8 cellular contexts compared by ENCODE assay signal in genomic region chr7:18638594-18639452, GRCh38.
DNase-seq lines count a peak whose midpoint lies in the region; ATAC-seq and TF ChIP-seq lines count a peak whose summit lies in the region.

No MANE protein-coding gene starts in this region.

- peak overlapping the region; percentile 73 for H3K27ac ChIP-seq in CD4-positive, CD25-positive, alpha-beta regulatory T cell (ENCODE audit: insufficient read depth, low read length, poor library complexity, severe bottlenecking)

- H3K4me3 Mint-ChIP-seq in CD4-positive, CD25-positive, alpha-beta regulatory T cell, result peak overlapping the region in 1 of 4 donors; percentile 4

- H3K27me3 ChIP-seq in CD4-positive, CD25-positive, alpha-beta regulatory T cell (ENCODE audit: control insufficient read depth, insufficient read depth, low read length), result no peaks in the 10 kb centered on the region

- peaks cover 0 to 4% (median 0%) of the 10 kb centered on the region in 7 donors for H3K9me3 Mint-ChIP-seq in CD4-positive, CD25-positive, alpha-beta regulatory T cell

- peaks cover 0 to 19% (median 11%) of the 10 kb centered on the region in 4 donors for H3K4me1 Mint-ChIP-seq in CD4-positive, CD25-positive, alpha-beta regulatory T cell

- ATAC-seq in CD4-positive, CD25-positive, alpha-beta regulatory T cell (ENCODE audit: low read depth in 2 of 2), result peak; percentile 65 to 73
- peak; percentile 62 for ATAC-seq in omental fat pad (ENCODE audit: low FRiP score)
- no peak for ATAC-seq in HG02840 (IDR thresholded peaks at IDR 0.05; ENCODE audit: low FRiP score, unreplicated experiment)
- ATAC-seq in GM21717 (IDR thresholded peaks at IDR 0.05; ENCODE audit: unreplicated experiment), result no peak
- ATAC-seq in GM19351 (IDR thresholded peaks at IDR 0.05; ENCODE audit: unreplicated experiment), result no peak

- H3K4me3 ChIP-seq in CD4-positive, CD25-positive, alpha-beta regulatory T cell (ENCODE audit: low read depth, low read length), result no peak overlapping the region
- no peak overlapping the region for H3K4me3 ChIP-seq in choroid plexus epithelial cell (ENCODE audit: low read depth, low read length)

- H3K27me3 Mint-ChIP-seq in CD4-positive, CD25-positive, alpha-beta regulatory T cell, result no peaks in the 10 kb centered on the region

- H3K27ac Mint-ChIP-seq in CD4-positive, CD25-positive, alpha-beta regulatory T cell, result peak overlapping the region; percentile 5 to 90 (median 87)

- TF ChIP-seq CTCF in choroid plexus epithelial cell (conservative IDR thresholded peaks at IDR 0.05; ENCODE audit: low read depth, low read length) (no peak), omental fat pad (IDR thresholded peaks at IDR 0.05) (no peak)

- peak in 2 of 3 donors; percentile 13 to 81 for DNase-seq in CD4-positive, CD25-positive, alpha-beta regulatory T cell
- DNase-seq in NCI-H446 treated with DMSO at 0.1 percent for 48 hours (lab: John Stamatoyannopoulos, UW) (peak; percentile 67), choroid plexus epithelial cell (ENCODE audit: low read depth) (peak; percentile 85), omental fat pad (ENCODE audit: low spot score) (no peak), dermis blood vessel endothelial cell (no peak)

- H3K36me3 ChIP-seq in CD4-positive, CD25-positive, alpha-beta regulatory T cell (ENCODE audit: control insufficient read depth, insufficient read depth, low read length), result no peaks in the 10 kb centered on the region

- no peaks in the 10 kb centered on the region for H3K4me1 ChIP-seq in CD4-positive, CD25-positive, alpha-beta regulatory T cell (ENCODE audit: control insufficient read depth, insufficient read depth, low read length, poor library complexity, severe bottlenecking)

- no peaks in the 10 kb centered on the region for H3K36me3 Mint-ChIP-seq in CD4-positive, CD25-positive, alpha-beta regulatory T cell

- no peaks in the 10 kb centered on the region for H3K9me3 ChIP-seq in CD4-positive, CD25-positive, alpha-beta regulatory T cell (ENCODE audit: control insufficient read depth in 2 of 2, low read length in 2 of 2)

Comparison
In these comparisons a context has a peak if more than half of its experiments do, and no peak if none do; other contexts are left out.
1. ATAC-seq: peak in CD4-positive, CD25-positive, alpha-beta regulatory T cell (2 of 2) and omental fat pad (single experiment); none in HG02840 (single experiment), GM21717 (single experiment) and GM19351 (single experiment).
2. DNase-seq: peak in CD4-positive, CD25-positive, alpha-beta regulatory T cell (2 of 3), NCI-H446 treated with DMSO at 0.1 percent for 48 hours (single experiment) and choroid plexus epithelial cell (single experiment); none in omental fat pad (single experiment) and dermis blood vessel endothelial cell (single experiment).